Comparison of ENCODE assay signal across 21 cellular contexts in the genomic region with DNA sequence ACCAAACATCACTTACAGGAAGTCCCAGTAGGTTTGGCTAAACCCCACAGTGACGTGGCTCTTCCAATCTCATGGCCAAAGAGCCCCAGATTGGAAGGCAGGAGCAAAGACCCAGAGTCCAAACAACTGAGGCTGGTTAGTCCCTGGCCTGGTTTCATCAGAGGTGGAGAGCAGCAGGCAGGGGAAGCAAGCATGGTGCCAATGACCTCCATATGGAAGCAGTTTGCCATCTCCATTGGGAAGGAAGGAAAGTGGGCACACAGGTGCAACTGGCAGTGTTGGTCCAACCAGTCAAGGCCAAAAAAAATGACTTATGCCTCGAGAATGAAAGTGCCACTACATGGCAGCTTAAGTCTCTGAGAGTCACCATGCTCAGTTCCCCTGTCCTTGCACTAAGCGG.
DNase-seq lines count a peak whose midpoint lies in the region; FAIRE-seq and TF ChIP-seq lines count a peak whose summit lies in the region.
"Had no signal": no experiment of that assay in that cellular context is flagged by ENCODE, and none has a peak within 500 bp of the region (broad histone marks: within the 10 kb centered on the region; RNA-seq: fewer than 3 reads in every experiment).

No MANE protein-coding gene starts in this region.

- H3K27me3 Mint-ChIP-seq in CD14-positive monocyte (ENCODE audit: low read depth in 3 of 3): peaks cover 1 to 4% (median 2%) of the 10 kb centered on the region in 3 donors
- H3K27me3 Mint-ChIP-seq: CD4-positive, alpha-beta T cell had no signal

- H3K79me1 ChIP-seq in H1 (ENCODE audit: low read depth, low read length): no peaks in the 10 kb centered on the region

- no peak overlapping the region for H3K23ac ChIP-seq in H1 (ENCODE audit: insufficient read length)

- H3K27me3 ChIP-seq in H1 (replicated peaks in 1 of 4; ENCODE audit: control insufficient read depth in 3 of 4, extremely low read depth in 1 of 4, insufficient read depth in 3 of 4, low read length in 3 of 4) (no peaks in the 10 kb centered on the region), tibial artery (no peaks in the 10 kb centered on the region)

- no peak overlapping the region for H3K27ac Mint-ChIP-seq in CD14-positive monocyte
- H3K27ac Mint-ChIP-seq: B cell; CD4-positive, alpha-beta T cell; CD8-positive, alpha-beta memory T cell; H9 had no signal

- peaks cover 0 to 8% (median 3%) of the 10 kb centered on the region in 7 donors for H3K9me3 Mint-ChIP-seq in CD14-positive monocyte
- H3K9me3 Mint-ChIP-seq: CD4-positive, alpha-beta T cell; CD8-positive, alpha-beta memory T cell; H9 had no signal

- no peaks in the 10 kb centered on the region for H3K4me1 Mint-ChIP-seq in CD14-positive monocyte
- H3K4me1 Mint-ChIP-seq: B cell; CD8-positive, alpha-beta memory T cell had no signal

- TF ChIP-seq POLR2A in H1 (IDR thresholded peaks at IDR 0.05; ENCODE audit: control extremely low read depth in 1 of 2, low read depth in 2 of 2, low read length in 2 of 2): no peak

- H3K4ac ChIP-seq in H1 (replicated peaks; ENCODE audit: insufficient read length, low read depth, low read length): no peak overlapping the region

- H3K79me2 ChIP-seq in H1 (ENCODE audit: control insufficient read depth in 1 of 2, insufficient read depth in 2 of 2, low read length in 2 of 2): no peaks in the 10 kb centered on the region

- no peak overlapping the region; the same call in 1 of the 2 replicates for H2AK5ac ChIP-seq in H1 (ENCODE audit: low read depth, low read length)

- no peak overlapping the region for H3K9ac ChIP-seq in H1 (replicated peaks in 1 of 4; ENCODE audit: extremely low read depth in 1 of 4, low read depth in 3 of 4, low read length in 3 of 4)
- H3K9ac ChIP-seq: BLaER1 had no signal

- DNase-seq in CD14-positive monocyte (ENCODE audit: low spot score) (peak; percentile 12), cerebellar cortex (ENCODE audit: low spot score) (peak; percentile 74), H1 (ENCODE audit: low read depth in 1 of 2, low spot score in 2 of 2) (no peak), tibial artery (no peak), dedifferentiated amniotic fluid mesenchymal stem cell (ENCODE audit: extremely low spot score) (no peak), activated T-cell treated with anti-CD3 and anti-CD28 coated beads for 4 hours (no peak), GOT3 (lab: John Stamatoyannopoulos, UW) (no peak), NCI-H748 (lab: John Stamatoyannopoulos, UW; ENCODE audit: unreplicated experiment) (no peak)
- DNase-seq: CD4-positive, alpha-beta T cell; CD8-positive, alpha-beta memory T cell; DMS53; DMS79 treated with DMSO at 0.1 percent for 48 hours; H9 had no signal

- H2BK5ac ChIP-seq in H1 (ENCODE audit: low read depth, low read length): no peak overlapping the region

- WGBS in H1 (ENCODE audit: extremely low coverage in 1 of 2, insufficient coverage in 1 of 2, insufficient read length in 1 of 2, insufficient replicate concordance in 2 of 2, low coverage in 1 of 2, low lambda C conversion rate in 2 of 2, missing lambda C conversion rate in 1 of 2), 2 experiments: 95% methylated on average over 3 of the region's 3 CpGs; no CpG with 5 or more reads in 1 of the 2 experiments

- no peak overlapping the region for H4K91ac ChIP-seq in H1 (replicated peaks; ENCODE audit: insufficient read length, low read length)

- H3K4me3 ChIP-seq in H1 (ENCODE audit: extremely low read depth in 1 of 4, insufficient read depth in 2 of 4, low read depth in 3 of 4, low read length in 4 of 4) (no peak overlapping the region), tibial artery (no peak overlapping the region)
- H3K4me3 ChIP-seq: BLaER1 had no signal

- no peak for TF ChIP-seq EP300 in H1 (IDR thresholded peaks at IDR 0.05; ENCODE audit: borderline replicate concordance in 1 of 2, low read depth in 2 of 2, low read length in 2 of 2)

- H2AFZ ChIP-seq in H1 (ENCODE audit: low read length): no peak overlapping the region

- H3K14ac ChIP-seq in H1 (ENCODE audit: insufficient read length): no peak overlapping the region

- H2BK15ac ChIP-seq in H1 (ENCODE audit: low read length): peak overlapping the region; percentile 11; the same call in 1 of the 2 replicates

- intact Hi-C loops in CD14-positive monocyte (cut with micrococcal nuclease): no loop called here
- intact Hi-C loops in tibial artery (cut with DNase I; ENCODE audit: low total_unique reads): no loop called here

- no peak overlapping the region for H3K27ac ChIP-seq in H1 (ENCODE audit: low read depth, low read length)
- peak overlapping the region; percentile 76 to 77 for H3K27ac ChIP-seq in tibial artery
- H3K27ac ChIP-seq: 22Rv1, BLaER1, C4-2B had no signal

- H4K20me1 ChIP-seq in H1 (replicated peaks in 1 of 2; ENCODE audit: control insufficient read depth in 1 of 2, insufficient read depth in 2 of 2, low read length in 2 of 2): no peaks in the 10 kb centered on the region
- H4K20me1 ChIP-seq: BLaER1 had no signal

- no peak overlapping the region for H2BK120ac ChIP-seq in H1 (replicated peaks; ENCODE audit: low read depth, low read length)

- no peaks in the 10 kb centered on the region for H3K23me2 ChIP-seq in H1 (ENCODE audit: low read depth, low read length)

- H3K36me3 Mint-ChIP-seq in CD14-positive monocyte: no peaks in the 10 kb centered on the region
- H3K36me3 Mint-ChIP-seq: CD8-positive, alpha-beta memory T cell had no signal

- H3K4me2 ChIP-seq in H1 (ENCODE audit: insufficient read depth in 1 of 2, low read depth in 2 of 2, low read length in 2 of 2): no peak overlapping the region
- H3K4me2 ChIP-seq: BLaER1 had no signal

- no peak overlapping the region for H2BK20ac ChIP-seq in H1 (ENCODE audit: low read length)

- H4K8ac ChIP-seq in H1 (ENCODE audit: extremely low read depth, insufficient read depth, low read length): no peak overlapping the region; the same call in 1 of the 2 replicates

- H3K56ac ChIP-seq in H1 (replicated peaks; ENCODE audit: insufficient read length, low read depth, low read length): no peak overlapping the region

- TF ChIP-seq CTCF in CD14-positive monocyte (IDR thresholded peaks at IDR 0.05) (no peak), H1 (IDR thresholded peaks at IDR 0.05; ENCODE audit: control extremely low read depth in 1 of 3, insufficient read depth in 1 of 3, low read depth in 1 of 3, low read length in 3 of 3) (no peak), tibial artery (IDR thresholded peaks at IDR 0.05) (no peak)

- CTCF ChIA-PET in H1 (lab: Charles Lee; ENCODE audit: partially characterized antibody): no interaction called here

- POLR2A ChIA-PET in H1 (lab: Charles Lee; ENCODE audit: partially characterized antibody): no interaction called here

- H2BK12ac ChIP-seq in H1 (ENCODE audit: low read depth, low read length): no peak overlapping the region

- H4K5ac ChIP-seq in H1 (ENCODE audit: insufficient read length, low read depth, low read length): no peak overlapping the region

- H3K4me3 Mint-ChIP-seq in CD14-positive monocyte: no peak overlapping the region
- H3K4me3 Mint-ChIP-seq: B cell; CD4-positive, alpha-beta T cell; CD8-positive, alpha-beta memory T cell; H9 had no signal

- no peak for TF ChIP-seq RAD21 in H1 (IDR thresholded peaks at IDR 0.05 in 1 of 2, conservative IDR thresholded peaks at IDR 0.05 in 1 of 2; ENCODE audit: low read depth in 2 of 2, low read length in 2 of 2)

- H3K36me3 ChIP-seq in H1 (ENCODE audit: control insufficient read depth in 2 of 4, insufficient read depth in 4 of 4, low read length in 3 of 4) (no peaks in the 10 kb centered on the region), tibial artery (no peaks in the 10 kb centered on the region)
- H3K36me3 ChIP-seq: BLaER1 had no signal

- no peak for FAIRE-seq in H1 (lab: Jason Lieb, UNC)
- FAIRE-seq: A204.1, D721Med, G401.6, GM12892 had no signal

- H3K9me3 ChIP-seq in H1 (ENCODE audit: insufficient read depth in 2 of 2, low read depth in 1 of 2, low read length in 1 of 2) (no peaks in the 10 kb centered on the region), tibial artery (no peaks in the 10 kb centered on the region)
- H3K9me3 ChIP-seq: BLaER1 had no signal

- H3K4me1 ChIP-seq in H1 (replicated peaks in 1 of 4; ENCODE audit: control insufficient read depth in 3 of 4, insufficient read depth in 4 of 4, low read length in 3 of 4) (no peaks in the 10 kb centered on the region; a peak in 1 of 7 replicates), tibial artery (peaks cover 0 to 84% (median 53%) of the 10 kb centered on the region in 4 donors)

- H3K18ac ChIP-seq in H1 (ENCODE audit: extremely low read depth, low read length): peak overlapping the region; percentile 19; the same call in 1 of the 2 replicates

TF ChIP-seq in H1, 55 proteins besides CTCF, POLR2A, EP300 and RAD21 (continues in another document):
- TF ChIP-seq JUN (IDR thresholded peaks at IDR 0.05; ENCODE audit: low read depth, low read length) (no peak), GABPA (IDR thresholded peaks at IDR 0.05; ENCODE audit: borderline replicate concordance, insufficient read depth, low read length) (no peak), BRCA1 (IDR thresholded peaks at IDR 0.05; ENCODE audit: low read depth, low read length) (no peak), HDAC6 (IDR thresholded peaks at IDR 0.05; ENCODE audit: low read depth, low read length) (no peak)
- TF ChIP-seq, protein P1, sequence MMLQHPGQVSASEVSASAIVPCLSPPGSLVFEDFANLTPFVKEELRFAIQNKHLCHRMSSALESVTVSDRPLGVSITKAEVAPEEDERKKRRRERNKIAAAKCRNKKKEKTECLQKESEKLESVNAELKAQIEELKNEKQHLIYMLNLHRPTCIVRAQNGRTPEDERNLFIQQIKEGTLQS (IDR thresholded peaks at IDR 0.05; ENCODE audit: insufficient read depth, low read depth, low read length): no peak
- TF ChIP-seq, protein P2, sequence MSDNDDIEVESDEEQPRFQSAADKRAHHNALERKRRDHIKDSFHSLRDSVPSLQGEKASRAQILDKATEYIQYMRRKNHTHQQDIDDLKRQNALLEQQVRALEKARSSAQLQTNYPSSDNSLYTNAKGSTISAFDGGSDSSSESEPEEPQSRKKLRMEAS (IDR thresholded peaks at IDR 0.05): no peak

Comparison
In these comparisons a context has a peak if more than half of its experiments do, and no peak if none do; other contexts are left out.
1. DNase-seq: peak in CD14-positive monocyte (single experiment) and cerebellar cortex (single experiment); none in H1 (0 of 2), tibial artery (0 of 2), dedifferentiated amniotic fluid mesenchymal stem cell (single experiment), activated T-cell treated with anti-CD3 and anti-CD28 coated beads for 4 hours (single experiment), GOT3 (single experiment) and NCI-H748 (single experiment).